1 cellular context compared by ENCODE assay signal in genomic region chr6:138795809-138796469, GRCh38.
TF ChIP-seq lines count a peak whose summit lies in the region.

ECT2L (plus strand) TSS chr6:138796087; CDS start chr6:138813275, 17,188 bp downstream.

TF ChIP-seq in H1, 55 proteins besides CTCF, POLR2A, EP300 and RAD21 (continued from another document):
- TF ChIP-seq SAP30 (IDR thresholded peaks at IDR 0.05; ENCODE audit: insufficient read depth, insufficient replicate concordance, low read length) (no peak), SRF (IDR thresholded peaks at IDR 0.05; ENCODE audit: low read depth, low read length) (no peak), NANOG (IDR thresholded peaks at IDR 0.05; ENCODE audit: insufficient read depth, low read depth, low read length, poor library complexity, severe bottlenecking) (no peak), ASH2L (IDR thresholded peaks at IDR 0.05; ENCODE audit: low read length) (peak; percentile 62), MAX (IDR thresholded peaks at IDR 0.05) (0 out of 2 replicates have a peak, but pooled peaks have one; percentile 20), YY1 (IDR thresholded peaks at IDR 0.05; ENCODE audit: low read depth, low read length) (peak; percentile 39; the same call in 1 of the 2 replicates), POLR2AphosphoS5 (IDR thresholded peaks at IDR 0.05; ENCODE audit: low read depth, low read length) (0 out of 2 replicates have a peak, but pooled peaks have one; percentile 38)
